2 cellular contexts compared by ENCODE assay signal in genomic region chr17:76493505-76494167, GRCh38.
A peak's percentile ranks its signal among the peaks of the same experiment; 100 is the strongest.
TF ChIP-seq lines count a peak whose summit lies in the region.

No MANE protein-coding gene starts in this region.

TF ChIP-seq in GM12878, 131 proteins besides CTCF, POLR2A, EP300 and RAD21 (continues in another document):
- no peak for TF ChIP-seq NBN (IDR thresholded peaks at IDR 0.05)
- no peak for TF ChIP-seq NFIC (IDR thresholded peaks at IDR 0.05; ENCODE audit: low read depth, low read length)
- no peak for TF ChIP-seq NRF1 (conservative IDR thresholded peaks at IDR 0.05; ENCODE audit: low read depth, low read length)
- 0 out of 2 replicates have a peak, but pooled peaks have one; percentile 21 for TF ChIP-seq RELB (IDR thresholded peaks at IDR 0.05; ENCODE audit: low read depth)
- no peak for TF ChIP-seq PRDM15 (CRISPR knock-in tag; IDR thresholded peaks at IDR 0.05)
- no peak for TF ChIP-seq NKRF (conservative IDR thresholded peaks at IDR 0.05)
- 0 out of 2 replicates have a peak, but pooled peaks have one; percentile 10 for TF ChIP-seq ZBTB40 (IDR thresholded peaks at IDR 0.05; ENCODE audit: borderline replicate concordance)
- TF ChIP-seq YBX1 (IDR thresholded peaks at IDR 0.05) = no peak
- no peak for TF ChIP-seq CBX5 (IDR thresholded peaks at IDR 0.05; ENCODE audit: low read depth)
- peak; percentile 23; the same call in 1 of the 2 replicates for TF ChIP-seq RUNX3 (IDR thresholded peaks at IDR 0.05; ENCODE audit: low read length)
- TF ChIP-seq SIX5 (IDR thresholded peaks at IDR 0.05; ENCODE audit: low read depth, low read length, severe bottlenecking) = no peak
- peak; percentile 57; the same call in 1 of the 2 replicates for TF ChIP-seq PKNOX1 (IDR thresholded peaks at IDR 0.05)

TF ChIP-seq in HEK293T, 16 proteins besides CTCF, POLR2A, EP300 and RAD21:
- TF ChIP-seq TARDBP (IDR thresholded peaks at IDR 0.05) (no peak), LEF1 (IDR thresholded peaks at IDR 0.05; ENCODE audit: borderline replicate concordance) (no peak), ARNT (IDR thresholded peaks at IDR 0.05) (no peak), SP1 (IDR thresholded peaks at IDR 0.05) (no peak), ELF4 (IDR thresholded peaks at IDR 0.05) (no peak), SUZ12 (IDR thresholded peaks at IDR 0.05) (no peak), ZNF384 (IDR thresholded peaks at IDR 0.05) (no peak), HDGF (IDR thresholded peaks at IDR 0.05; ENCODE audit: borderline replicate concordance) (no peak), CTBP1 (IDR thresholded peaks at IDR 0.05; ENCODE audit: borderline replicate concordance) (no peak), BHLHE40 (IDR thresholded peaks at IDR 0.05; ENCODE audit: borderline replicate concordance) (no peak), FOXM1 (IDR thresholded peaks at IDR 0.05; ENCODE audit: borderline replicate concordance) (no peak), FOXA1 (IDR thresholded peaks at IDR 0.05) (no peak), L3MBTL2 (conservative IDR thresholded peaks at IDR 0.05) (no peak)
